ENCODE assay signal across 2 cellular contexts in genomic region chr2:172248381-172249173, GRCh38.
TF ChIP-seq lines count a peak whose summit lies in the region.

No MANE protein-coding gene starts in this region.

TF ChIP-seq in GM23338, 12 proteins besides CTCF, POLR2A, EP300 and RAD21 (continued from another document):
- TF ChIP-seq ETS1 (IDR thresholded peaks at IDR 0.05) = no peak
- no peak for TF ChIP-seq ZNF331 (CRISPR knock-in tag; IDR thresholded peaks at IDR 0.05; ENCODE audit: low read depth)
- no peak for TF ChIP-seq JUNB (IDR thresholded peaks at IDR 0.05; ENCODE audit: unreplicated experiment)
- no peak for TF ChIP-seq POLR2AphosphoS5 (IDR thresholded peaks at IDR 0.05; ENCODE audit: low read depth)
- TF ChIP-seq EZH2 (IDR thresholded peaks at IDR 0.05; ENCODE audit: low read depth, unreplicated experiment) = no peak
- TF ChIP-seq ZNF462 (CRISPR knock-in tag; IDR thresholded peaks at IDR 0.05) = no peak
- TF ChIP-seq EZH2phosphoT487 (IDR thresholded peaks at IDR 0.05; ENCODE audit: unreplicated experiment) = no peak
- no peak for TF ChIP-seq CREB1 (CRISPR knock-in tag; IDR thresholded peaks at IDR 0.05; ENCODE audit: low read depth)

TF ChIP-seq in endothelial cell of umbilical vein, 7 proteins besides CTCF, POLR2A, EP300 and RAD21 (continued from another document):
- no peak for TF ChIP-seq EZH2 (IDR thresholded peaks at IDR 0.05; ENCODE audit: borderline replicate concordance, low read depth, low read length, severe bottlenecking)
